In the genomic region with DNA sequence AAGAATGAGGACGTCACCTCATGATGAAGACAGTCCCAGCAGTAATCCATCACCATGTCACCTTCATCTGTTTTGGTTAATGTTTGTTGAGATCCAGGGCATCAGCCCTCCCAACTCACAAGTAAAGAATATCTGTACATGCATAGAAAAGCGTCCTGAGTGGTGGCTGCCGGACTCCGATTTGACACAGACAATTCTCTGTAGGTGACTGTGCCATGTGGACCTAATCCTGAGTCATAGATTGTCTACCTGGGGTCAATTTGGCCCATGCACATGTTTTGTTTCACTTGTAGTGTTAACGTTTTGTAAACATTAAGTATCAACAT, we compare ENCODE assay signal across 10 cellular contexts.
DNase-seq lines count a peak whose midpoint lies in the region; ATAC-seq and TF ChIP-seq lines count a peak whose summit lies in the region.
"Had no signal": no experiment of that assay in that cellular context is flagged by ENCODE, and none has a peak within 500 bp of the region (broad histone marks: within the 10 kb centered on the region; RNA-seq: fewer than 3 reads in every experiment).

No MANE protein-coding gene starts in this region.

- no peaks in the 10 kb centered on the region for H3F3A ChIP-seq in neural cell (ENCODE audit: insufficient read depth, low read length, poor library complexity, severe bottlenecking)

- no peak for TF ChIP-seq CTCF in neural cell (IDR thresholded peaks at IDR 0.05; ENCODE audit: poor library complexity, severe bottlenecking)

- H4K20me1 ChIP-seq in neural cell (ENCODE audit: insufficient read depth), result no peaks in the 10 kb centered on the region

- H3K9me3 Mint-ChIP-seq in activated T-helper 1 cell treated with anti-CD3 and anti-CD28 coated beads, Interleukin-12 subunit alpha, Interleukin-12 subunit beta, Interleukin-2, Interleukin-4 antibody, amounts not matched to agents 30 ng/mL and 10 ng/mL and 1 ng/mL, durations not matched to agents 14 hours and 24 hours and 36 hours, result no peaks in the 10 kb centered on the region

- H3K4me2 ChIP-seq in neural cell (ENCODE audit: low read length), result no peak overlapping the region

- no peak overlapping the region for H3K9ac ChIP-seq in neural cell (ENCODE audit: low read length)

- H3K79me2 ChIP-seq in neural cell (replicated peaks; ENCODE audit: insufficient read depth, low read length), result no peaks in the 10 kb centered on the region

- H3K4me3 Mint-ChIP-seq in activated T-helper 1 cell treated with anti-CD3 and anti-CD28 coated beads, Interleukin-12 subunit alpha, Interleukin-12 subunit beta, Interleukin-2, Interleukin-4 antibody, amounts not matched to agents 30 ng/mL and 10 ng/mL and 1 ng/mL, durations not matched to agents 14 hours and 24 hours and 36 hours, result no peak overlapping the region
- H3K4me3 Mint-ChIP-seq: mesothelial cell of epicardium had no signal

- no peak for TF ChIP-seq RAD21 in neural cell (conservative IDR thresholded peaks at IDR 0.05)

- no peaks in the 10 kb centered on the region for H3K36me3 ChIP-seq in neural cell (ENCODE audit: insufficient read depth, low read length)

- H3K27ac Mint-ChIP-seq in activated T-helper 1 cell treated with anti-CD3 and anti-CD28 coated beads, Interleukin-12 subunit alpha, Interleukin-12 subunit beta, Interleukin-2, Interleukin-4 antibody, amounts not matched to agents 30 ng/mL and 10 ng/mL and 1 ng/mL, durations not matched to agents 14 hours and 24 hours and 36 hours, result no peak overlapping the region
- H3K27ac Mint-ChIP-seq: mesothelial cell of epicardium had no signal

- no peak overlapping the region for H3K27ac ChIP-seq in neural cell (ENCODE audit: low read length)
- H3K27ac ChIP-seq: psoas muscle had no signal

- TF ChIP-seq EP300 in neural cell (conservative IDR thresholded peaks at IDR 0.05; ENCODE audit: poor library complexity, severe bottlenecking), result no peak

- H3K4me1 Mint-ChIP-seq in activated T-helper 1 cell treated with anti-CD3 and anti-CD28 coated beads, Interleukin-12 subunit alpha, Interleukin-12 subunit beta, Interleukin-2, Interleukin-4 antibody, amounts not matched to agents 30 ng/mL and 10 ng/mL and 1 ng/mL, durations not matched to agents 14 hours and 24 hours and 36 hours (ENCODE audit: low read depth), result no peaks in the 10 kb centered on the region

- no peak overlapping the region for H3K4me3 ChIP-seq in neural cell (ENCODE audit: low read length)
- H3K4me3 ChIP-seq: psoas muscle had no signal

- peaks cover 22% of the 10 kb centered on the region for H3K27me3 Mint-ChIP-seq in activated T-helper 1 cell treated with anti-CD3 and anti-CD28 coated beads, Interleukin-12 subunit alpha, Interleukin-12 subunit beta, Interleukin-2, Interleukin-4 antibody, amounts not matched to agents 30 ng/mL and 10 ng/mL and 1 ng/mL, durations not matched to agents 14 hours and 24 hours and 36 hours (ENCODE audit: insufficient read depth)

- intact Hi-C loops in activated T-helper 1 cell treated with anti-CD3 and anti-CD28 coated beads, Interleukin-12 subunit alpha, Interleukin-12 subunit beta, Interleukin-2, Interleukin-4 antibody, amounts not matched to agents 30 ng/mL and 10 ng/mL and 1 ng/mL, durations not matched to agents 14 hours and 24 hours and 36 hours (cut with micrococcal nuclease), result loop anchor here (1.0 to 5.0 kb wide), 2 partner anchors 370 to 854 kb away; no protein-coding TSS in a partner anchor

- H2AFZ ChIP-seq in neural cell (ENCODE audit: low read depth, low read length), result no peak overlapping the region

- no peaks in the 10 kb centered on the region for H3K9me3 ChIP-seq in neural cell (ENCODE audit: low read length)
- H3K9me3 ChIP-seq: psoas muscle had no signal

- no peaks in the 10 kb centered on the region for H3K36me3 Mint-ChIP-seq in activated T-helper 1 cell treated with anti-CD3 and anti-CD28 coated beads, Interleukin-12 subunit alpha, Interleukin-12 subunit beta, Interleukin-2, Interleukin-4 antibody, amounts not matched to agents 30 ng/mL and 10 ng/mL and 1 ng/mL, durations not matched to agents 14 hours and 24 hours and 36 hours (ENCODE audit: low read depth)
- H3K36me3 Mint-ChIP-seq: mesothelial cell of epicardium had no signal

- H3K9me2 ChIP-seq in neural cell (ENCODE audit: insufficient read depth, low read length), result no peaks in the 10 kb centered on the region

- no peak for DNase-seq in retina
- no peak for DNase-seq in activated T-helper 1 cell treated with anti-CD3 and anti-CD28 coated beads, Interleukin-12 subunit alpha, Interleukin-12 subunit beta, Interleukin-2, Interleukin-4 antibody, amounts not matched to agents 30 ng/mL and 10 ng/mL and 1 ng/mL, durations not matched to agents 14 hours and 24 hours and 36 hours (ENCODE audit: low spot score)
- DNase-seq: activated T-cell treated with anti-CD3 and anti-CD28 coated beads for 4 hours had no signal

- no peaks in the 10 kb centered on the region for H3K27me3 ChIP-seq in neural cell (ENCODE audit: insufficient read depth, low read depth, low read length)

- peak; percentile 32 for ATAC-seq in GM19324 (IDR thresholded peaks at IDR 0.05; ENCODE audit: low FRiP score, unreplicated experiment)
- ATAC-seq in GM21786 (IDR thresholded peaks at IDR 0.05; ENCODE audit: unreplicated experiment), result peak; percentile 24
- ATAC-seq in HG03571 (IDR thresholded peaks at IDR 0.05; ENCODE audit: unreplicated experiment), result peak; percentile 19
- no peak for ATAC-seq in HG02798 (IDR thresholded peaks at IDR 0.05; ENCODE audit: poor library complexity, unreplicated experiment)

TF ChIP-seq in neural cell, 6 proteins besides CTCF, POLR2A, EP300 and RAD21:
- TF ChIP-seq SMC3 (conservative IDR thresholded peaks at IDR 0.05; ENCODE audit: poor library complexity), result peak; percentile 13
- no peak for TF ChIP-seq TAF1 (IDR thresholded peaks at IDR 0.05; ENCODE audit: low read depth)
